In the genomic region with DNA sequence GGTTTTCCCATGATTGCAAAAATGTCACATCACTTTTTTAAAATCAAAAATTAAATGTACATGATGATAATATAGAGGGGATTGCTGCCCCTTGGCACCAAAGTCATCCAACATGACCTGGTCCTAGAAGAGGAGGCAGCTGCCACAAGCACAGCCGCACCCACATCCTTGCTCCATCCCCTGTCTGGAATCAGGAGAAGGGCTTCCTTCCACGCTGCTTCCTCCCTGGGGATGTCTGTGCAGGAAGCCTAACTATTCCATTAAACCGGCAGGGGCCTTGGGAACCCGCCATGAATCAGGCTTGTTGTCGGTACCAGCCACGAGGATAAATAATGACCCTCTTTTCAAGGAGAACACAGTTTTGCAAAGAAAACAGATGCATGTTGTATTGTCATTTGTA, we compare ENCODE assay signal across 13 cellular contexts.
DNase-seq lines count a peak whose midpoint lies in the region; ATAC-seq lines count a peak whose summit lies in the region.
"Had no signal": no experiment of that assay in that cellular context is flagged by ENCODE, and none has a peak within 500 bp of the region (broad histone marks: within the 10 kb centered on the region; RNA-seq: fewer than 3 reads in every experiment).

No MANE protein-coding gene starts in this region.

- peaks cover 31% of the 10 kb centered on the region for H3K4me1 ChIP-seq in BLaER1
- H3K4me1 ChIP-seq in BLaER1 treated with 17β-estradiol and CSF1 and Interleukin-3, amounts not matched to agents 10 nM and 100 nM, result peaks cover 23 to 40% (median 31%) of the 10 kb centered on the region in 10 experiments

- no peak overlapping the region for H3K4me3 ChIP-seq in BLaER1
- H3K4me3 ChIP-seq in BLaER1 treated with 17β-estradiol and CSF1 and Interleukin-3, amounts not matched to agents 10 nM and 100 nM, result no peak overlapping the region
- H3K4me3 ChIP-seq: GM12878, GM23248 had no signal

- H3K27me3 ChIP-seq in BLaER1, result no peaks in the 10 kb centered on the region
- H3K27me3 ChIP-seq in BLaER1 treated with 17β-estradiol and CSF1 and Interleukin-3, amounts not matched to agents 10 nM and 100 nM, result peaks cover 0 to 7% (median 0%) of the 10 kb centered on the region in 11 experiments; a peak in 1 of 22 replicates

- no peak for ATAC-seq in HG03354 (IDR thresholded peaks at IDR 0.05; ENCODE audit: poor library complexity, severe bottlenecking, unreplicated experiment)

- H3K4me2 ChIP-seq in BLaER1, result peak overlapping the region; percentile 73
- H3K4me2 ChIP-seq in BLaER1 treated with 17β-estradiol and CSF1 and Interleukin-3, amounts not matched to agents 10 nM and 100 nM, result peak overlapping the region in 10 of 11 experiments; percentile 24 to 94 (median 83); a peak in 18 of 22 replicates

- H3K27ac ChIP-seq in BLaER1, result no peak overlapping the region
- peak overlapping the region in 6 of 11 experiments; percentile 66 to 91 (median 87); a peak in 12 of 22 replicates for H3K27ac ChIP-seq in BLaER1 treated with 17β-estradiol and CSF1 and Interleukin-3, amounts not matched to agents 10 nM and 100 nM
- H3K27ac ChIP-seq: GM23248 had no signal

- H3K9ac ChIP-seq in BLaER1, result no peak overlapping the region
- peak overlapping the region in 4 of 11 experiments; percentile 42 to 77 (median 73); a peak in 2 of 22 replicates for H3K9ac ChIP-seq in BLaER1 treated with 17β-estradiol and CSF1 and Interleukin-3, amounts not matched to agents 10 nM and 100 nM
- H3K9ac ChIP-seq: GM23248 had no signal

- H3K9me3 ChIP-seq in BLaER1, result no peaks in the 10 kb centered on the region
- H3K9me3 ChIP-seq in BLaER1 treated with 17β-estradiol and CSF1 and Interleukin-3, amounts not matched to agents 10 nM and 100 nM (replicated peaks in 1 of 11), result no peaks in the 10 kb centered on the region

- no peaks in the 10 kb centered on the region for H4K20me1 ChIP-seq in BLaER1
- H4K20me1 ChIP-seq in BLaER1 treated with 17β-estradiol and CSF1 and Interleukin-3, amounts not matched to agents 10 nM and 100 nM, result no peaks in the 10 kb centered on the region

- H3K36me3 ChIP-seq in BLaER1, result no peaks in the 10 kb centered on the region
- H3K36me3 ChIP-seq in BLaER1 treated with 17β-estradiol and CSF1 and Interleukin-3, amounts not matched to agents 10 nM and 100 nM, result no peaks in the 10 kb centered on the region

- DNase-seq in islet precursor cell, result peak; percentile 11
- peak; percentile 27 for DNase-seq in pons (ENCODE audit: low spot score)
- DNase-seq in superior temporal gyrus (ENCODE audit: extremely low spot score), result no peak
- DNase-seq in stimulated activated CD8-positive, alpha-beta memory T cell treated with anti-CD3 and anti-CD28 coated beads, Interleukin-4, amount 100 ng/mL, for 48 hours, result no peak
- DNase-seq: DMS 273 treated with DMSO at 0.1 percent for 48 hours, DMS79, EL, GDM1, GM23248 had no signal

Comparison
In these comparisons a context has a peak if more than half of its experiments do, and no peak if none do; other contexts are left out.
1. DNase-seq: peak in islet precursor cell (single experiment) and pons (single experiment); none in superior temporal gyrus (single experiment) and stimulated activated CD8-positive, alpha-beta memory T cell treated with anti-CD3 and anti-CD28 coated beads, Interleukin-4, amount 100 ng/mL, for 48 hours (single experiment).